ENCODE assay signal across 8 cellular contexts in genomic region chr19:49850221-49850486, GRCh38. TPM values are rescaled to one million over a fixed set of nuclear protein-coding genes. Genes with fewer than 3 reads are reported as not detected.
DNase-seq lines count a peak whose midpoint lies in the region; ATAC-seq and TF ChIP-seq lines count a peak whose summit lies in the region.

No MANE protein-coding gene starts in this region.

- H3K4me3 ChIP-seq in astrocyte of the cerebellum (ENCODE audit: low read depth, low read length) (peak overlapping the region; percentile 82), lower lobe of right lung (peak overlapping the region; percentile 96), tibial nerve (peak overlapping the region; percentile 91 to 97 (median 96))

- peak overlapping the region; percentile 85 for H3K4me3 Mint-ChIP-seq in activated T-cell treated with anti-CD3 and anti-CD28 coated beads, Interleukin-2, amount 50 U/mL, for 24 hours

- no peaks in the 10 kb centered on the region for H3K27me3 Mint-ChIP-seq in activated T-cell treated with anti-CD3 and anti-CD28 coated beads, Interleukin-2, amount 50 U/mL, for 24 hours

- H3K27ac ChIP-seq in lower lobe of right lung, result peak overlapping the region; percentile 99
- peak overlapping the region; percentile 99 to 100 (median 100) for H3K27ac ChIP-seq in tibial nerve

- TF ChIP-seq EP300 in tibial nerve (IDR thresholded peaks at IDR 0.05), result no peak

- in situ Hi-C loops in astrocyte of the cerebellum (cut with HindIII; ENCODE audit: low sequenced_read_pairs), result no loop called here

- no peaks in the 10 kb centered on the region for H3K27me3 ChIP-seq in lower lobe of right lung (ENCODE audit: low read depth)
- no peaks in the 10 kb centered on the region for H3K27me3 ChIP-seq in tibial nerve

- peaks cover 20% of the 10 kb centered on the region for H3K36me3 Mint-ChIP-seq in activated T-cell treated with anti-CD3 and anti-CD28 coated beads, Interleukin-2, amount 50 U/mL, for 24 hours (ENCODE audit: low read depth)

- CTCF ChIA-PET in HEK293T (lab: Yijun Ruan, JAX), result interaction anchor here (0.6 to 0.8 kb wide), 2 partner anchors 45 to 159 kb away, joined by 3 read pairs; no protein-coding TSS in a partner anchor

- intact Hi-C loops in lower lobe of right lung (cut with DNase I), result no loop called here

- peaks cover 45% of the 10 kb centered on the region for H3K4me1 Mint-ChIP-seq in activated T-cell treated with anti-CD3 and anti-CD28 coated beads, Interleukin-2, amount 50 U/mL, for 24 hours (ENCODE audit: low read depth)

- 53 to 65% methylated on average over 12 of the region's 12 CpGs for WGBS in tibial nerve, 2 donors

- TF ChIP-seq CTCF in astrocyte of the cerebellum (IDR thresholded peaks at IDR 0.05; ENCODE audit: low read depth, low read length, missing control alignments), result no peak
- TF ChIP-seq CTCF in lower lobe of right lung (IDR thresholded peaks at IDR 0.05), result no peak
- no peak for TF ChIP-seq CTCF in tibial nerve (IDR thresholded peaks at IDR 0.05)

- peak overlapping the region; percentile 97 for H3K27ac Mint-ChIP-seq in activated T-cell treated with anti-CD3 and anti-CD28 coated beads, Interleukin-2, amount 50 U/mL, for 24 hours

- ATAC-seq in lower lobe of right lung, result no peak

- TF ChIP-seq POLR2A in tibial nerve (IDR thresholded peaks at IDR 0.05), result no peak

- H3K9me3 ChIP-seq in lower lobe of right lung, result no peaks in the 10 kb centered on the region
- peaks cover 0 to 5% (median 1%) of the 10 kb centered on the region in 4 donors for H3K9me3 ChIP-seq in tibial nerve

- H3K9me3 Mint-ChIP-seq in activated T-cell treated with anti-CD3 and anti-CD28 coated beads, Interleukin-2, amount 50 U/mL, for 24 hours, result peaks cover 10% of the 10 kb centered on the region

- H3K4me1 ChIP-seq in lower lobe of right lung (peaks cover 27% of the 10 kb centered on the region), tibial nerve (peaks cover 0 to 41% (median 24%) of the 10 kb centered on the region in 4 donors)

- POLR2A ChIA-PET in HEK293T (lab: Yijun Ruan, JAX), result interaction anchor here (0.7 to 5.2 kb wide), 22 partner anchors 9 to 397 kb away, joined by 3 to 69 read pairs (median 4); partner anchors contain the start of genes AKT1S1, ALDH16A1, AP2A1 and ATF5

- H3K36me3 ChIP-seq in lower lobe of right lung, result peaks cover 10% of the 10 kb centered on the region
- peaks cover 0 to 12% (median 0%) of the 10 kb centered on the region in 3 donors for H3K36me3 ChIP-seq in tibial nerve

- no peak for DNase-seq in activated T-cell treated with anti-CD3 and anti-CD28 coated beads, Interleukin-2, amount 50 U/mL, for 24 hours
- no peak for DNase-seq in activated T-cell treated with anti-CD3 and anti-CD28 coated beads for 4 hours
- DNase-seq in astrocyte of the cerebellum (ENCODE audit: low read depth), result no peak
- no peak for DNase-seq in lower lobe of right lung
- DNase-seq in tibial nerve (ENCODE audit: low spot score in 2 of 2), result no peak
- no peak for DNase-seq in central memory CD4-positive, alpha-beta T cell
- no peak for DNase-seq in HEK293T (ENCODE audit: extremely low spot score)
- DNase-seq in glomerular visceral epithelial cell (ENCODE audit: extremely low spot score), result no peak

TF ChIP-seq in HEK293T, 16 proteins besides CTCF, POLR2A, EP300 and RAD21:
- TF ChIP-seq LEF1 (IDR thresholded peaks at IDR 0.05; ENCODE audit: borderline replicate concordance), result no peak
- no peak for TF ChIP-seq TARDBP (IDR thresholded peaks at IDR 0.05)
- TF ChIP-seq FOXA1 (IDR thresholded peaks at IDR 0.05), result no peak
- TF ChIP-seq SUZ12 (IDR thresholded peaks at IDR 0.05), result no peak
- TF ChIP-seq NFRKB (IDR thresholded peaks at IDR 0.05), result no peak
- no peak for TF ChIP-seq ELF4 (IDR thresholded peaks at IDR 0.05)
- TF ChIP-seq L3MBTL2 (conservative IDR thresholded peaks at IDR 0.05), result no peak
- no peak for TF ChIP-seq FOXK2 (IDR thresholded peaks at IDR 0.05)
- TF ChIP-seq SP1 (IDR thresholded peaks at IDR 0.05), result no peak
- no peak for TF ChIP-seq HDGF (IDR thresholded peaks at IDR 0.05; ENCODE audit: borderline replicate concordance)
- TF ChIP-seq BHLHE40 (IDR thresholded peaks at IDR 0.05; ENCODE audit: borderline replicate concordance), result no peak
- TF ChIP-seq CTBP1 (IDR thresholded peaks at IDR 0.05; ENCODE audit: borderline replicate concordance), result no peak
- TF ChIP-seq PKNOX1 (IDR thresholded peaks at IDR 0.05), result no peak
- TF ChIP-seq ARNT (IDR thresholded peaks at IDR 0.05), result no peak

RNA-seq across cellular contexts. Expression of gene PTOV1, which starts 0.8 kb away (rescaled TPM):
- total RNA-seq in lower lobe of right lung (124 TPM), tibial nerve (100 to 1,000 TPM in 2 of 4 donors, 10 to 100 TPM in 2; 75.6 to 113 (median 91.9) TPM)

RNA-seq across cellular contexts. Expression of gene PNKP, which starts 17.2 kb away (rescaled TPM):
- total RNA-seq in lower lobe of right lung, result 78.0 TPM
- total RNA-seq in tibial nerve, result 100 to 1,000 TPM in 1 of 4 donors, 10 to 100 TPM in 3; 52.7 to 158 (median 79.5) TPM

RNA-seq across cellular contexts. Expression of gene AKT1S1, which starts 27.0 kb away (rescaled TPM):
- total RNA-seq in lower lobe of right lung (29.7 TPM), tibial nerve (10 to 100 TPM; 20.6 to 27.4 (median 25.4) TPM)

RNA-seq across cellular contexts. Expression of gene TBC1D17, which starts 27.3 kb away (rescaled TPM):
- total RNA-seq in lower lobe of right lung (53.1 TPM), tibial nerve (10 to 100 TPM; 47.7 to 56.5 (median 49.0) TPM)

RNA-seq across cellular contexts. Expression of gene MED25, which starts 32.1 kb away (rescaled TPM):
- 65.8 TPM for total RNA-seq in lower lobe of right lung
- 10 to 100 TPM; 26.2 to 54.0 (median 29.4) TPM for total RNA-seq in tibial nerve
